ENCODE assay signal across 9 cellular contexts in genomic region chr1:85605519-85606413, GRCh38. TPM values are rescaled to one million over a fixed set of nuclear protein-coding genes. Genes with fewer than 3 reads are reported as not detected.
DNase-seq lines count a peak whose midpoint lies in the region; ATAC-seq, FAIRE-seq and TF ChIP-seq lines count a peak whose summit lies in the region.
"Had no signal": no experiment of that assay in that cellular context is flagged by ENCODE, and none has a peak within 500 bp of the region (broad histone marks: within the 10 kb centered on the region; RNA-seq: fewer than 3 reads in every experiment).

No MANE protein-coding gene starts in this region.

- no peak for FAIRE-seq in small intestine (lab: Jason Lieb, UNC)

- ATAC-seq in heart right ventricle: peak in 6 of 8 donors; percentile 13 to 73 (median 47)
- ATAC-seq: sciatic nerve had no signal

- peak in 5 of 9 donors; percentile 27 to 37 (median 35) for TF ChIP-seq CTCF in heart right ventricle (IDR thresholded peaks at IDR 0.05)

- no peaks in the 10 kb centered on the region for H3K4me1 ChIP-seq in heart right ventricle
- no peaks in the 10 kb centered on the region for H3K4me1 ChIP-seq in small intestine (ENCODE audit: control insufficient read depth in 2 of 2, insufficient read depth in 1 of 2, low read depth in 1 of 2, low read length in 1 of 2)

- intact Hi-C loops in heart right ventricle (cut with DNase I): loop anchor here in 1 of 10 donors (10.0 kb wide), 1 partner anchor 59 kb away; no protein-coding TSS in a partner anchor

- H3K9me3 ChIP-seq in heart right ventricle: no peaks in the 10 kb centered on the region
- H3K9me3 ChIP-seq in small intestine (ENCODE audit: control insufficient read depth, low read depth): no peaks in the 10 kb centered on the region

- H3K27ac ChIP-seq in heart right ventricle: no peak overlapping the region
- no peak overlapping the region for H3K27ac ChIP-seq in small intestine (ENCODE audit: low read depth in 1 of 2, low read length in 1 of 2)

- H3K27me3 ChIP-seq in heart right ventricle (no peaks in the 10 kb centered on the region), small intestine (ENCODE audit: control insufficient read depth in 2 of 2, insufficient read depth in 2 of 2, low read length in 2 of 2) (no peaks in the 10 kb centered on the region)

- DNase-seq in NCI-H748 (lab: John Stamatoyannopoulos, UW; ENCODE audit: unreplicated experiment): peak; percentile 14
- DNase-seq in NCI-H748 treated with DMSO at 0.1 percent for 48 hours (lab: John Stamatoyannopoulos, UW): no peak
- DNase-seq in RPMI7951 (ENCODE audit: low read depth): peak; percentile 26
- DNase-seq in heart right ventricle: no peak
- peak; percentile 72 for DNase-seq in small intestine
- no peak for DNase-seq in HPDE6-E6E7 (ENCODE audit: extremely low spot score)
- DNase-seq in stimulated activated CD4-positive, alpha-beta T cell treated with anti-CD3 and anti-CD28 coated beads, Interleukin-2, amount 100 ng/mL, for 24 hours: no peak
- no peak for DNase-seq in NCI-H2081 (lab: John Stamatoyannopoulos, UW)

- 91 to 93% methylated on average over 8 of the region's 8 CpGs for WGBS in heart right ventricle, 2 donors
- WGBS in small intestine, 3 donors: 29 to 68% (median 46%) methylated on average over 8 of the region's 8 CpGs

- H3K4me3 ChIP-seq in heart right ventricle (no peak overlapping the region), small intestine (ENCODE audit: low read depth in 1 of 2, low read length in 2 of 2) (no peak overlapping the region)

- H3K36me3 ChIP-seq in heart right ventricle (no peaks in the 10 kb centered on the region), small intestine (ENCODE audit: control insufficient read depth in 2 of 2, insufficient read depth in 2 of 2, low read length in 2 of 2) (no peaks in the 10 kb centered on the region)

RNA-seq across cellular contexts. Expression of gene CCN1, which starts 25.2 kb away (rescaled TPM):
- total RNA-seq in RPMI7951 (2014; rRNA removed; shearing (Covaris generic)): 16.9 and 21.0 TPM in 2 replicates
- total RNA-seq in heart right ventricle: 1,000 to 10,000 TPM in 1 of 10 donors, 100 to 1,000 TPM in 1, 10 to 100 TPM in 8; 28.3 to 1,074 (median 62.8) TPM
- 100 to 1,000 TPM in 1 of 2 donors, 10 to 100 TPM in 1; 27.4 to 157 TPM for polyA plus RNA-seq in heart right ventricle
- 10 to 100 TPM in 1 of 3 donors, 1 to 10 TPM in 2; 2.5 to 88.0 (median 3.5) TPM for polyA plus RNA-seq in small intestine

Comparison
In these comparisons a context has a peak if more than half of its experiments do, and no peak if none do; other contexts are left out.
1. DNase-seq: peak in NCI-H748 (single experiment), RPMI7951 (single experiment) and small intestine (single experiment); none in NCI-H748 treated with DMSO at 0.1 percent for 48 hours (single experiment), heart right ventricle (0 of 2), HPDE6-E6E7 (single experiment), stimulated activated CD4-positive, alpha-beta T cell treated with anti-CD3 and anti-CD28 coated beads, Interleukin-2, amount 100 ng/mL, for 24 hours (0 of 2) and NCI-H2081 (0 of 2).